Comparison of ENCODE assay signal across 29 cellular contexts in genomic region chr17:823501-823902, GRCh38. TPM values are rescaled to one million over a fixed set of nuclear protein-coding genes. Genes with fewer than 3 reads are reported as not detected.
DNase-seq lines count a peak whose midpoint lies in the region; ATAC-seq and TF ChIP-seq lines count a peak whose summit lies in the region.
"Had no signal": no experiment of that assay in that cellular context is flagged by ENCODE, and none has a peak within 500 bp of the region (broad histone marks: within the 10 kb centered on the region; RNA-seq: fewer than 3 reads in every experiment).

No MANE protein-coding gene starts in this region.

- DNase-seq in GM12865 (ENCODE audit: low read depth) (peak; percentile 81), WERI-Rb-1 (peak; percentile 55), middle frontal gyrus (ENCODE audit: extremely low spot score, low spot score) (no peak), mesenteric fat pad (ENCODE audit: low spot score) (no peak), NCI-H1105 (lab: John Stamatoyannopoulos, UW) (no peak)
- DNase-seq: activated CD4-positive, alpha-beta T cell treated with anti-CD3 and anti-CD28 coated beads, Interleukin-2, amount 50 U/mL, for 48 hours; activated CD4-positive, CD25-positive, alpha-beta regulatory T cell treated with anti-CD3 and anti-CD28 coated beads, Interleukin-2, amount 50 U/mL, for 72 hours; activated naive CD4-positive, alpha-beta T cell treated with anti-CD3 and anti-CD28 coated beads, Interleukin-2, amount 10 ng/mL, durations not matched to agents 7 days and 5 days; adrenal gland; C1 segment of cervical spinal cord; central memory CD4-positive, alpha-beta T cell; COR-L47; cortex of kidney; effector memory CD8-positive, alpha-beta T cell; erythroblast; mesenchymal stem cell; NCI-H1694 treated with DMSO at 0.1 percent for 48 hours; NCI-H526; right lobe of liver; Right ventricle myocardium superior; spleen; stimulated activated CD8-positive, alpha-beta memory T cell treated with anti-CD3 and anti-CD28 coated beads, Interleukin-4, amount 100 ng/mL, for 48 hours; stomach; T-helper 2 cell had no signal

- no peak for TF ChIP-seq CTCF in GM12865 (IDR thresholded peaks at IDR 0.05; ENCODE audit: insufficient read depth, low read depth, low read length, missing control alignments)
- no peak for TF ChIP-seq CTCF in WERI-Rb-1 (IDR thresholded peaks at IDR 0.05; ENCODE audit: low read depth, low read length)

- no peaks in the 10 kb centered on the region for H3K27me3 ChIP-seq in WERI-Rb-1 (ENCODE audit: insufficient read depth, low read depth, severe bottlenecking)
- H3K27me3 ChIP-seq: adrenal gland, neutrophil, right lobe of liver, spleen, stomach had no signal

- H3K9me3 ChIP-seq in WERI-Rb-1 (ENCODE audit: severe bottlenecking) = no peaks in the 10 kb centered on the region
- H3K9me3 ChIP-seq: adrenal gland, neutrophil, right lobe of liver, spleen, stomach had no signal

- peak overlapping the region; percentile 52 for H3K27ac ChIP-seq in WERI-Rb-1
- H3K27ac ChIP-seq: adrenal gland, neutrophil, right lobe of liver, spleen, stomach had no signal

- H3K36me3 ChIP-seq in WERI-Rb-1 = peaks cover 61% of the 10 kb centered on the region
- H3K36me3 ChIP-seq: adrenal gland, neutrophil, right lobe of liver had no signal

- H3K4me3 ChIP-seq in GM12865 (ENCODE audit: low read depth, low read length) = no peak overlapping the region
- no peak overlapping the region for H3K4me3 ChIP-seq in WERI-Rb-1 (ENCODE audit: low read depth, low read length)
- H3K4me3 ChIP-seq: adrenal gland, GM23338, right lobe of liver, spleen, stomach had no signal

- peak; percentile 48 for ATAC-seq in HG03432 (IDR thresholded peaks at IDR 0.05; ENCODE audit: unreplicated experiment)
- no peak for ATAC-seq in HG03097 (IDR thresholded peaks at IDR 0.05; ENCODE audit: low FRiP score, unreplicated experiment)
- ATAC-seq: effector memory CD8-positive, alpha-beta T cell; GM23338; left lobe of liver; right lobe of liver had no signal

RNA-seq across cellular contexts. Expression of gene MRM3, which starts 41.3 kb away (rescaled TPM):
- total RNA-seq in mesenteric fat pad = 12.7 TPM

RNA-seq across cellular contexts. Expression of gene GLOD4, which starts 41.4 kb away (rescaled TPM):
- total RNA-seq in mesenteric fat pad = 43.5 TPM

Comparison
In these comparisons a context has a peak if more than half of its experiments do, and no peak if none do; other contexts are left out.
1. DNase-seq: peak in GM12865 (single experiment) and WERI-Rb-1 (single experiment); none in middle frontal gyrus (single experiment), mesenteric fat pad (single experiment) and NCI-H1105 (single experiment).